In the genomic region with DNA sequence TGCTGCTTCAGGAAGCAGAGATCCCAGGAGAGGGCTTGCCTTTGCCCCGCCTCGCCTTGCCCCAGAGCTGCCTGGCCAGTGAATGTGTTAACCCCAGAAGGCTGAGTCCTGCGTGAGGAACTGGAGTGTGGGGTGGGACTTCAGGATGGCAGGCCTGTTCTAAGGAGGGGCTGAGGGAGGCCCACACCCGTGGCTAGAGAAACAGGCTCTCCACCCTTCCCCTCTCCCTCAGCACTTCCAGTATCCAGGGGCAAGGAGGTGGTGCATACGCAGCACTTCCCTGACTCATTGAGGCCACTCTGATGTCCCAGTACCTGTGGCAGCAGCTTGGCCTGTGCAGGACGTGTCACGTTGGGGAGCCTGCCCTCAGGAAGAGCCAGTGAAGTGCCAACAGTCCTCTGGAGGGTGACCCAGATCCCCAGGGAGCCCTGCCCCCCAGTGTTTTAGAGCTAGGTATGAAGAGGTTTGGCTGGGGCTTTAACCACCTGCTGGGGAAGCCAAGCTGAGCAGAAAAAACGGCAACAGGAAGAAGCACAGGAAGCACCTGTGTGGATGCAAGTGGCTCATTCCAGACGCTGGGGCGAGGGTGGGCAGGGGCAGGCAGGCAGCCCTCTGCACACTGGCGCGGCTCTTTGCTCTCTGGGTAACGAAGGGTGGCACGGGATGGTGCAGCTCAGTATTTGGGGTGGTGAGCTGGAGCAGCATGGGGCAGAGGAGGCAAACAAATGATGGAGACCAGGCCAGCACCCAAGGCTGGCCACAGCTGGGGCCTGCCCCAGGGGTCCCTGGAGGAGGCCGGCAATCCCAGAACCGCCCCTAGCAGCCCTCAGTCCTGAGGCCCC, we compare ENCODE assay signal across 8 cellular contexts. TPM values are rescaled to one million over a fixed set of nuclear protein-coding genes. Genes with fewer than 3 reads are reported as not detected.
DNase-seq lines count a peak whose midpoint lies in the region; ATAC-seq and TF ChIP-seq lines count a peak whose summit lies in the region.

No MANE protein-coding gene starts in this region.

- no peaks in the 10 kb centered on the region for H3K9me2 ChIP-seq in PC-9 (ENCODE audit: insufficient read depth)

- H2AK5ac ChIP-seq in trophoblast cell (ENCODE audit: low read length) = no peak overlapping the region

- H3K79me2 ChIP-seq in PC-9 (ENCODE audit: low read depth) (no peaks in the 10 kb centered on the region), trophoblast cell (ENCODE audit: control insufficient read depth, insufficient read depth, low read length, poor library complexity) (no peaks in the 10 kb centered on the region)

- no peak overlapping the region for H2BK5ac ChIP-seq in trophoblast cell (ENCODE audit: low read depth, low read length, poor library complexity)

- no peak overlapping the region for H4K12ac ChIP-seq in trophoblast cell (ENCODE audit: low read depth, low read length)

- peaks cover 29% of the 10 kb centered on the region for H3K4me1 Mint-ChIP-seq in activated T-helper 2 cell treated with anti-CD3 and anti-CD28 coated beads, Interferon-gamma antibody, Interleukin-2, Interleukin-4, amounts not matched to agents 10 μg/mL and 5 μg/mL and 100 μg/mL, durations not matched to agents 14 hours and 24 hours and 36 hours (ENCODE audit: low read depth)
- peaks cover 79 to 89% (median 86%) of the 10 kb centered on the region in 3 donors for H3K4me1 Mint-ChIP-seq in naive B cell

- H3K4me1 ChIP-seq in PC-9 (replicated peaks; ENCODE audit: insufficient read depth) = no peaks in the 10 kb centered on the region
- H3K4me1 ChIP-seq in trophoblast cell (ENCODE audit: control insufficient read depth in 1 of 2, insufficient read depth in 2 of 2, low read length in 2 of 2) = no peaks in the 10 kb centered on the region

- H4K8ac ChIP-seq in trophoblast cell (ENCODE audit: low read depth, low read length) = no peak overlapping the region

- no peaks in the 10 kb centered on the region for H4K20me1 ChIP-seq in PC-9 (ENCODE audit: insufficient read depth)

- H3K9me3 ChIP-seq in PC-9 (ENCODE audit: insufficient read depth, low read depth) = no peaks in the 10 kb centered on the region
- H3K9me3 ChIP-seq in trophoblast cell (ENCODE audit: insufficient read depth, low read depth, low read length) = peaks cover 2% of the 10 kb centered on the region

- no peak overlapping the region for H3K14ac ChIP-seq in trophoblast cell (ENCODE audit: low read length)

- no peak overlapping the region for H2BK120ac ChIP-seq in trophoblast cell (ENCODE audit: insufficient read depth, low read length, poor library complexity)

- DNase-seq in GM10248 (ENCODE audit: extremely low spot score) = peak; percentile 46
- no peak for DNase-seq in activated T-helper 2 cell treated with anti-CD3 and anti-CD28 coated beads, Interferon-gamma antibody, Interleukin-2, Interleukin-4, amounts not matched to agents 10 μg/mL and 5 μg/mL and 100 μg/mL, durations not matched to agents 14 hours and 24 hours and 36 hours (ENCODE audit: low spot score)
- peak; percentile 89 for DNase-seq in naive B cell
- DNase-seq in glomerular visceral epithelial cell (ENCODE audit: extremely low spot score) = no peak
- no peak for DNase-seq in PC-9
- DNase-seq in superior temporal gyrus (ENCODE audit: extremely low spot score) = no peak
- no peak for DNase-seq in trophoblast cell

- TF ChIP-seq CTCF in GM10248 (IDR thresholded peaks at IDR 0.05; ENCODE audit: control extremely low read depth, extremely low read depth, low read depth, missing control alignments) (no peak), PC-9 (conservative IDR thresholded peaks at IDR 0.05) (no peak)

- no TSS peak for BruUV-seq in PC-9 (replicated peaks; lab: Mats Ljungman, UMichigan)

- H3K79me1 ChIP-seq in trophoblast cell (ENCODE audit: low read length) = no peaks in the 10 kb centered on the region

- H3K18ac ChIP-seq in trophoblast cell (ENCODE audit: low read length) = no peak overlapping the region

- H4K91ac ChIP-seq in trophoblast cell (ENCODE audit: low read depth, low read length) = no peak overlapping the region

- no CpG with 5 or more reads among the region's 16 CpGs for WGBS in trophoblast cell (ENCODE audit: extremely low coverage, insufficient coverage, insufficient read length)

- peak overlapping the region; percentile 17 for H3K4me3 Mint-ChIP-seq in activated T-helper 2 cell treated with anti-CD3 and anti-CD28 coated beads, Interferon-gamma antibody, Interleukin-2, Interleukin-4, amounts not matched to agents 10 μg/mL and 5 μg/mL and 100 μg/mL, durations not matched to agents 14 hours and 24 hours and 36 hours (ENCODE audit: low read depth)
- H3K4me3 Mint-ChIP-seq in naive B cell = peak overlapping the region; percentile 76 to 92 (median 88)

- peaks cover 12% of the 10 kb centered on the region; the same call in 1 of the 2 replicates for H3F3A ChIP-seq in PC-9 (ENCODE audit: insufficient read depth, low read depth)

- no peaks in the 10 kb centered on the region for H3K27me3 ChIP-seq in PC-9 (ENCODE audit: insufficient read depth, low read depth)
- H3K27me3 ChIP-seq in trophoblast cell (ENCODE audit: insufficient read depth, low read length) = no peaks in the 10 kb centered on the region

- ATAC-seq in HG03097 (IDR thresholded peaks at IDR 0.05; ENCODE audit: low FRiP score, unreplicated experiment) (peak; percentile 28), naive B cell (ENCODE audit: low read depth in 2 of 2) (peak; percentile 77)

- CTCF ChIA-PET in GM10248 (lab: Yijun Ruan, JAX) (interaction anchor here (0.7 to 6.4 kb wide), 47 partner anchors 10 to 537 kb away, joined by 3 to 206 read pairs (median 5); partner anchors contain the start of genes ACD, AGRP, C16orf86 and CARMIL2), PC-9 (lab: Charles Lee) (interaction anchor here (1.0 to 1.4 kb wide), 4 partner anchors 8 to 269 kb away, joined by 3 to 12 read pairs (median 7); partner anchors contain the start of gene CTCF)

- H3K36me3 ChIP-seq in PC-9 (ENCODE audit: low read depth) (no peaks in the 10 kb centered on the region), trophoblast cell (ENCODE audit: control insufficient read depth in 1 of 2, insufficient read depth in 2 of 2, low read length in 2 of 2) (peaks cover 61 to 62% of the 10 kb centered on the region in 2 experiments)

- no peak overlapping the region for H2BK12ac ChIP-seq in trophoblast cell (ENCODE audit: low read length)

- H3K27me3 Mint-ChIP-seq in activated T-helper 2 cell treated with anti-CD3 and anti-CD28 coated beads, Interferon-gamma antibody, Interleukin-2, Interleukin-4, amounts not matched to agents 10 μg/mL and 5 μg/mL and 100 μg/mL, durations not matched to agents 14 hours and 24 hours and 36 hours (ENCODE audit: low read depth) = no peaks in the 10 kb centered on the region
- H3K27me3 Mint-ChIP-seq in naive B cell = no peaks in the 10 kb centered on the region

- H3K4me2 ChIP-seq in PC-9 = no peak overlapping the region
- H3K4me2 ChIP-seq in trophoblast cell (ENCODE audit: low read length) = no peak overlapping the region

- no peak overlapping the region for H3K9ac ChIP-seq in trophoblast cell (ENCODE audit: low read length)

- H3K9me3 Mint-ChIP-seq in activated T-helper 2 cell treated with anti-CD3 and anti-CD28 coated beads, Interferon-gamma antibody, Interleukin-2, Interleukin-4, amounts not matched to agents 10 μg/mL and 5 μg/mL and 100 μg/mL, durations not matched to agents 14 hours and 24 hours and 36 hours = no peaks in the 10 kb centered on the region
- no peaks in the 10 kb centered on the region for H3K9me3 Mint-ChIP-seq in naive B cell

- H2AFZ ChIP-seq in PC-9 (no peak overlapping the region), trophoblast cell (ENCODE audit: insufficient read depth, low read length, poor library complexity) (no peak overlapping the region)

- no peak overlapping the region for H3K23ac ChIP-seq in trophoblast cell (ENCODE audit: low read length)

- H3K4me3 ChIP-seq in PC-9 = no peak overlapping the region
- H3K4me3 ChIP-seq in trophoblast cell (ENCODE audit: low read depth, low read length) = no peak overlapping the region

- H3K27ac ChIP-seq in PC-9 = no peak overlapping the region
- H3K27ac ChIP-seq in trophoblast cell (ENCODE audit: low read depth, low read length) = no peak overlapping the region

- intact Hi-C loops in activated T-helper 2 cell treated with anti-CD3 and anti-CD28 coated beads, Interferon-gamma antibody, Interleukin-2, Interleukin-4, amounts not matched to agents 10 μg/mL and 5 μg/mL and 100 μg/mL, durations not matched to agents 14 hours and 24 hours and 36 hours (cut with micrococcal nuclease) = loop anchor here (1.0 kb wide), 2 partner anchors 15 to 98 kb away; partner anchors contain the start of genes CARMIL2 and CTCF
- intact Hi-C loops in PC-9 (cut with micrococcal nuclease; ENCODE audit: unreplicated experiment) = loop anchor here (2.0 kb wide), 1 partner anchor 27 kb away; no protein-coding TSS in a partner anchor

- peak overlapping the region; percentile 81 for H3K27ac Mint-ChIP-seq in activated T-helper 2 cell treated with anti-CD3 and anti-CD28 coated beads, Interferon-gamma antibody, Interleukin-2, Interleukin-4, amounts not matched to agents 10 μg/mL and 5 μg/mL and 100 μg/mL, durations not matched to agents 14 hours and 24 hours and 36 hours
- H3K27ac Mint-ChIP-seq in naive B cell = peak overlapping the region; percentile 98 to 100 (median 99)

- POLR2A ChIA-PET in GM10248 (lab: Yijun Ruan, JAX) (interaction anchor here (0.6 to 2.4 kb wide), 6 partner anchors 8 to 493 kb away, joined by 3 to 9 read pairs (median 4); partner anchors contain the start of genes ATP6V0D1, CARMIL2 and CTCF), PC-9 (lab: Charles Lee; ENCODE audit: unreplicated experiment) (interaction anchor here (0.6 kb wide), 1 partner anchor 12 kb away, joined by 18 read pairs; no protein-coding TSS in a partner anchor)

- H3K36me3 Mint-ChIP-seq in activated T-helper 2 cell treated with anti-CD3 and anti-CD28 coated beads, Interferon-gamma antibody, Interleukin-2, Interleukin-4, amounts not matched to agents 10 μg/mL and 5 μg/mL and 100 μg/mL, durations not matched to agents 14 hours and 24 hours and 36 hours (ENCODE audit: low read depth) = peaks cover 18% of the 10 kb centered on the region
- H3K36me3 Mint-ChIP-seq in naive B cell = peaks cover 0 to 11% of the 10 kb centered on the region in 2 donors

- no peak overlapping the region for H3K4ac ChIP-seq in trophoblast cell (ENCODE audit: low read depth, low read length)

RNA-seq across cellular contexts. Expression of gene CTCF, which starts 14.7 kb away (rescaled TPM):
- total RNA-seq in activated T-helper 2 cell treated with anti-CD3 and anti-CD28 coated beads, Interferon-gamma antibody, Interleukin-2, Interleukin-4, amounts not matched to agents 10 μg/mL and 5 μg/mL and 100 μg/mL, durations not matched to agents 14 hours and 24 hours and 36 hours = 59.7 and 61.2 TPM in 2 replicates
- 10 to 100 TPM; 40.2 to 93.3 (median 67.8) TPM for polyA plus RNA-seq in naive B cell (ENCODE audit: low read depth in 6 of 6)
- total RNA-seq in PC-9 (2021) = 35.3 and 39.0 TPM in 2 replicates
- polyA plus RNA-seq in trophoblast cell (2013) = 35.2 and 36.0 TPM in 2 replicates

RNA-seq across cellular contexts. Expression of gene RIPOR1, which starts 19.0 kb away (rescaled TPM):
- 25.6 and 26.3 TPM in 2 replicates for total RNA-seq in activated T-helper 2 cell treated with anti-CD3 and anti-CD28 coated beads, Interferon-gamma antibody, Interleukin-2, Interleukin-4, amounts not matched to agents 10 μg/mL and 5 μg/mL and 100 μg/mL, durations not matched to agents 14 hours and 24 hours and 36 hours
- 10 to 100 TPM in 5 of 6 donors, 1 to 10 TPM in 1; 3.4 to 34.5 (median 16.5) TPM for polyA plus RNA-seq in naive B cell (ENCODE audit: low read depth in 6 of 6)
- 76.7 and 113 TPM in 2 replicates for total RNA-seq in PC-9 (2021)
- 36.1 and 37.6 TPM in 2 replicates for polyA plus RNA-seq in trophoblast cell (2013)

Comparison
In these comparisons a context has a peak if more than half of its experiments do, and no peak if none do; other contexts are left out.
1. DNase-seq: peak in GM10248 (single experiment) and naive B cell (single experiment); none in activated T-helper 2 cell treated with anti-CD3 and anti-CD28 coated beads, Interferon-gamma antibody, Interleukin-2, Interleukin-4, amounts not matched to agents 10 μg/mL and 5 μg/mL and 100 μg/mL, durations not matched to agents 14 hours and 24 hours and 36 hours (single experiment), glomerular visceral epithelial cell (single experiment), PC-9 (0 of 2), superior temporal gyrus (single experiment) and trophoblast cell (0 of 2).